Comparison of ENCODE assay signal across 26 cellular contexts in the genomic region with DNA sequence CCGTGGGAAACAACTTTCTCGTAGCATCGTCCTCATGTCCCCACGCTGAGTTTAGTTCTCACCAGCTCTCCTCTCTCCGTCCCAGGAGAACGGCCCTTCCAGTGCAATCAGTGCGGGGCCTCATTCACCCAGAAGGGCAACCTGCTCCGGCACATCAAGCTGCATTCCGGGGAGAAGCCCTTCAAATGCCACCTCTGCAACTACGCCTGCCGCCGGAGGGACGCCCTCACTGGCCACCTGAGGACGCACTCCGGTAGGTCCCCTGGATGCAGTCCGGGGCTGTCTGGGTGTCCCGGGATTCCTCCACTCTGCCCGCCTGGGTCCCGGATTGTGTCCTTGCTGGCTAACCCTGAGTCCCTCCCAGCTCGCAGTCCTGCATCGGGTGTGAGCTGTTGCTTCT.
DNase-seq lines count a peak whose midpoint lies in the region; ATAC-seq and TF ChIP-seq lines count a peak whose summit lies in the region.
"Had no signal": no experiment of that assay in that cellular context is flagged by ENCODE, and none has a peak within 500 bp of the region (broad histone marks: within the 10 kb centered on the region; RNA-seq: fewer than 3 reads in every experiment).

No MANE protein-coding gene starts in this region.

- TF ChIP-seq POLR2A in tibial nerve (IDR thresholded peaks at IDR 0.05) = no peak

- TF ChIP-seq CTCF in tibial nerve (IDR thresholded peaks at IDR 0.05) = no peak

- H3K4me3 ChIP-seq in tibial nerve = no peak overlapping the region
- H3K4me3 ChIP-seq: cardiac muscle cell, gastrocnemius medialis, MG63, pancreas, smooth muscle cell, thoracic aorta, vagina had no signal

- peaks cover 80% of the 10 kb centered on the region for H3K4me1 Mint-ChIP-seq in activated naive CD4-positive, alpha-beta T cell treated with anti-CD3 and anti-CD28 coated beads for 36 hours (ENCODE audit: low read depth)
- H3K4me1 Mint-ChIP-seq in T-cell = peaks cover 74 to 94% (median 91%) of the 10 kb centered on the region in 3 donors
- H3K4me1 Mint-ChIP-seq in effector memory CD8-positive, alpha-beta T cell (ENCODE audit: low read depth in 2 of 2) = peaks cover 42 to 59% of the 10 kb centered on the region in 2 donors
- H3K4me1 Mint-ChIP-seq: nephron progenitor cell had no signal

- no peaks in the 10 kb centered on the region for H3K27me3 Mint-ChIP-seq in activated naive CD4-positive, alpha-beta T cell treated with anti-CD3 and anti-CD28 coated beads for 36 hours (ENCODE audit: low read depth)
- H3K27me3 Mint-ChIP-seq in T-cell = no peaks in the 10 kb centered on the region
- no peaks in the 10 kb centered on the region for H3K27me3 Mint-ChIP-seq in effector memory CD8-positive, alpha-beta T cell

- H3K4me1 ChIP-seq in tibial nerve = no peaks in the 10 kb centered on the region
- H3K4me1 ChIP-seq: gastrocnemius medialis, vagina had no signal

- WGBS in tibial nerve, 2 donors = 83 to 84% methylated on average over 13 to 21 of the region's 21 CpGs

- intact Hi-C loops in activated naive CD4-positive, alpha-beta T cell treated with anti-CD3 and anti-CD28 coated beads for 36 hours (cut with micrococcal nuclease) = no loop called here

- no peak for ATAC-seq in activated naive CD4-positive, alpha-beta T cell treated with anti-CD3 and anti-CD28 coated beads, Interleukin-2, amount 50 U/mL, for 72 hours
- no peak for ATAC-seq in T-cell (replicated peaks in 1 of 4)
- no peak for ATAC-seq in effector memory CD8-positive, alpha-beta T cell (replicated peaks)
- no peak for ATAC-seq in activated CD4-positive, CD25-positive, alpha-beta regulatory T cell treated with anti-CD3 and anti-CD28 coated beads, Interleukin-2, amount 50 U/mL, for 24 hours
- ATAC-seq: gastrocnemius medialis, pancreas had no signal

- no peaks in the 10 kb centered on the region for H3K9me3 Mint-ChIP-seq in activated naive CD4-positive, alpha-beta T cell treated with anti-CD3 and anti-CD28 coated beads, Interleukin-2, amount 50 U/mL, for 72 hours
- no peaks in the 10 kb centered on the region for H3K9me3 Mint-ChIP-seq in activated naive CD4-positive, alpha-beta T cell treated with anti-CD3 and anti-CD28 coated beads for 36 hours
- no peaks in the 10 kb centered on the region for H3K9me3 Mint-ChIP-seq in T-cell
- H3K9me3 Mint-ChIP-seq in effector memory CD8-positive, alpha-beta T cell = no peaks in the 10 kb centered on the region
- H3K9me3 Mint-ChIP-seq: nephron progenitor cell had no signal

- H3K36me3 Mint-ChIP-seq in activated naive CD4-positive, alpha-beta T cell treated with anti-CD3 and anti-CD28 coated beads, Interleukin-2, amount 50 U/mL, for 72 hours = peaks cover 39 to 82% of the 10 kb centered on the region in 2 donors
- H3K36me3 Mint-ChIP-seq in activated naive CD4-positive, alpha-beta T cell treated with anti-CD3 and anti-CD28 coated beads for 36 hours (ENCODE audit: low read depth) = peaks cover 63% of the 10 kb centered on the region
- peaks cover 65% of the 10 kb centered on the region for H3K36me3 Mint-ChIP-seq in T-cell
- peaks cover 82% of the 10 kb centered on the region for H3K36me3 Mint-ChIP-seq in effector memory CD8-positive, alpha-beta T cell (ENCODE audit: insufficient read depth)

- no peaks in the 10 kb centered on the region for H3K36me3 ChIP-seq in tibial nerve
- H3K36me3 ChIP-seq: cardiac muscle cell, gastrocnemius medialis, MG63, pancreas, thoracic aorta, vagina had no signal

- DNase-seq in activated naive CD4-positive, alpha-beta T cell treated with anti-CD3 and anti-CD28 coated beads, Interleukin-2, amount 50 U/mL, for 72 hours (ENCODE audit: low spot score in 2 of 2) = no peak
- DNase-seq in activated naive CD4-positive, alpha-beta T cell treated with anti-CD3 and anti-CD28 coated beads for 36 hours = no peak
- DNase-seq in T-cell (no peak), tibial nerve (ENCODE audit: low spot score in 2 of 2) (no peak), NCI-H510A (lab: John Stamatoyannopoulos, UW) (no peak)
- no peak for DNase-seq in effector memory CD8-positive, alpha-beta T cell
- DNase-seq: activated effector memory CD4-positive, alpha-beta T cell treated with anti-CD3 and anti-CD28 coated beads, Interleukin-2, amount 50 U/mL, for 16 hours; aorta; DMS53; gastrocnemius medialis; GOT3; KBM-7; MG63; NCI-H2029 treated with DMSO at 0.1 percent for 48 hours; NCI-H226; nephron progenitor cell; OCI-M1; pancreas; SK-N-SH; stimulated activated CD4-positive, alpha-beta T cell treated with anti-CD3 and anti-CD28 coated beads, Interleukin-2, amount 100 ng/mL, for 24 hours; T-helper 9 cell had no signal

- CTCF ChIA-PET in activated naive CD4-positive, alpha-beta T cell treated with anti-CD3 and anti-CD28 coated beads for 36 hours (lab: Charles Lee) = interaction anchor here (1.2 to 1.7 kb wide), 2 partner anchors 14 to 35 kb away, joined by 3 to 6 read pairs; no protein-coding TSS in a partner anchor
- CTCF ChIA-PET in T-cell (lab: Charles Lee) = interaction anchor here in 1 of 2 donors (0.9 kb wide), 1 partner anchor 177 kb away, joined by 3 read pairs; no protein-coding TSS in a partner anchor

- no peaks in the 10 kb centered on the region for H3K27me3 ChIP-seq in tibial nerve
- H3K27me3 ChIP-seq: MG63, vagina had no signal

- H3K9me3 ChIP-seq in tibial nerve = no peaks in the 10 kb centered on the region
- H3K9me3 ChIP-seq: gastrocnemius medialis, MG63, pancreas, SK-N-SH, thoracic aorta, vagina had no signal

- H3K27ac ChIP-seq in tibial nerve = no peak overlapping the region
- H3K27ac ChIP-seq: cardiac muscle cell, gastrocnemius medialis, pancreas, thoracic aorta, vagina had no signal

- POLR2A ChIA-PET in T-cell (lab: Charles Lee) = interaction anchor here in 1 of 2 donors (1.2 kb wide), 1 partner anchor 56 kb away, joined by 3 read pairs; no protein-coding TSS in a partner anchor

- H3K4me3 Mint-ChIP-seq in activated naive CD4-positive, alpha-beta T cell treated with anti-CD3 and anti-CD28 coated beads for 36 hours = no peak overlapping the region
- H3K4me3 Mint-ChIP-seq in T-cell = no peak overlapping the region
- no peak overlapping the region for H3K4me3 Mint-ChIP-seq in effector memory CD8-positive, alpha-beta T cell
- H3K4me3 Mint-ChIP-seq: nephron progenitor cell had no signal

- H3K27ac Mint-ChIP-seq in activated naive CD4-positive, alpha-beta T cell treated with anti-CD3 and anti-CD28 coated beads, Interleukin-2, amount 50 U/mL, for 72 hours = peak overlapping the region; percentile 65 to 72
- H3K27ac Mint-ChIP-seq in activated naive CD4-positive, alpha-beta T cell treated with anti-CD3 and anti-CD28 coated beads for 36 hours = no peak overlapping the region
- H3K27ac Mint-ChIP-seq in T-cell = peak overlapping the region; percentile 79 to 86
- peak overlapping the region; percentile 88 to 97 for H3K27ac Mint-ChIP-seq in effector memory CD8-positive, alpha-beta T cell
- H3K27ac Mint-ChIP-seq: nephron progenitor cell had no signal

- no peak for TF ChIP-seq EP300 in tibial nerve (IDR thresholded peaks at IDR 0.05)
